ENCODE assay signal across 1 cellular context in the genomic region with DNA sequence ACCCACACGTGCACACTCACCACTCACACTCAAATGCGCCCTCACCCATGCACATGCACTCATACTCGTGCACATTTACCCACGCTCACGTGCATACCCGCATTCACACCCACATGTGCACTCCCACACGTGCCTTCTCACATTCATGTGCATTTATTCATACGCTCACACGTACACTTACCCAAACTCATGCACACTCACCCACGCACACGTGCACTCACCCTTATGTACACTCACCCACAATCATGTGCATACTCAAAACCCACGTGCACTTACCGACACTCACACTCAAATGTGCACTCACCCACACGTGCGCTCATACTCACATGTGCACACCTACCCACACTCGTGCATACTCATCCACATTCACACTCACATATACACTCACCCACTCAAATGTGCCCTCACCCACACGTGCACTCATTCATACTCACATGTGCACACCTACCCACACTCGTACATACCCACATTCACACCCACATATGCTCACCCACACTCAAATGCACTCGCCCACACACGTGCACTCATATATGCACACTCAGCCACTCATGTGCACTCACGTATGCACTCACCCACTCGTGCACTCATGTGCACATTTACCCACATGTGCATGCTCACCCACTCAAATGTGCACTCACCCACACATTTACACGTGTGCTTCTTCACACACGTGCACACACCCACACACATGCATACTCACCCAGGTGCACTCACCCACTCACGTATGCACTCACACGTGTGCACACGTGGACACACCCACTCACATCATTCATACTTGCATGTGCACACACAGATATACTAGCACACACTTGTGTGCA.
A peak's percentile ranks its signal among the peaks of the same experiment; 100 is the strongest.
TF ChIP-seq lines count a peak whose summit lies in the region.

No MANE protein-coding gene starts in this region.

TF ChIP-seq in H1, 55 proteins besides CTCF, POLR2A, EP300 and RAD21:
- TF ChIP-seq SP4 (IDR thresholded peaks at IDR 0.05; ENCODE audit: low read length) (no peak), ASH2L (IDR thresholded peaks at IDR 0.05; ENCODE audit: low read length) (peak; percentile 69)
